In genomic region chr5:139575751-139576150, GRCh38 we compare ENCODE assay signal across 10 cellular contexts. TPM values are rescaled to one million over a fixed set of nuclear protein-coding genes. Genes with fewer than 3 reads are reported as not detected.
DNase-seq lines count a peak whose midpoint lies in the region; ATAC-seq and TF ChIP-seq lines count a peak whose summit lies in the region.
"Had no signal": no experiment of that assay in that cellular context is flagged by ENCODE, and none has a peak within 500 bp of the region (broad histone marks: within the 10 kb centered on the region; RNA-seq: fewer than 3 reads in every experiment).

No MANE protein-coding gene starts in this region.

- intact Hi-C loops in CD14-positive monocyte (cut with micrococcal nuclease) (no loop called here), mucosa of descending colon (cut with DNase I, micrococcal nuclease) (no loop called here), sigmoid colon (cut with DNase I) (no loop called here)
- intact Hi-C loops in activated T-helper 1 cell treated with anti-CD3 and anti-CD28 coated beads, Interleukin-12 subunit alpha, Interleukin-12 subunit beta, Interleukin-2, Interleukin-4 antibody, amounts not matched to agents 30 ng/mL and 10 ng/mL and 1 ng/mL, durations not matched to agents 14 hours and 24 hours and 36 hours (cut with micrococcal nuclease), result loop anchor here (1.0 to 5.0 kb wide), 8 partner anchors 12 to 171 kb away; partner anchors contain the start of gene DNAJC18

- no peak overlapping the region for H3K27ac ChIP-seq in sigmoid colon
- H3K27ac ChIP-seq: ovary had no signal

- H3K4me3 ChIP-seq in mucosa of descending colon (no peak overlapping the region), sigmoid colon (no peak overlapping the region)
- H3K4me3 ChIP-seq: heart left ventricle, ovary had no signal

- TF ChIP-seq EP300 in sigmoid colon (IDR thresholded peaks at IDR 0.05), result no peak

- H3K4me3 Mint-ChIP-seq in CD14-positive monocyte, result no peak overlapping the region
- peak overlapping the region; percentile 70 for H3K4me3 Mint-ChIP-seq in activated T-helper 1 cell treated with anti-CD3 and anti-CD28 coated beads, Interleukin-12 subunit alpha, Interleukin-12 subunit beta, Interleukin-2, Interleukin-4 antibody, amounts not matched to agents 30 ng/mL and 10 ng/mL and 1 ng/mL, durations not matched to agents 14 hours and 24 hours and 36 hours

- H3K27me3 ChIP-seq in sigmoid colon, result no peaks in the 10 kb centered on the region
- H3K27me3 ChIP-seq: heart left ventricle, ovary had no signal

- H3K27ac Mint-ChIP-seq in CD14-positive monocyte, result peak overlapping the region in 4 of 7 donors; percentile 28 to 82 (median 64)
- peak overlapping the region; percentile 87 for H3K27ac Mint-ChIP-seq in activated T-helper 1 cell treated with anti-CD3 and anti-CD28 coated beads, Interleukin-12 subunit alpha, Interleukin-12 subunit beta, Interleukin-2, Interleukin-4 antibody, amounts not matched to agents 30 ng/mL and 10 ng/mL and 1 ng/mL, durations not matched to agents 14 hours and 24 hours and 36 hours

- no peaks in the 10 kb centered on the region for H3K27me3 Mint-ChIP-seq in CD14-positive monocyte (ENCODE audit: low read depth in 3 of 3)
- no peaks in the 10 kb centered on the region for H3K27me3 Mint-ChIP-seq in activated T-helper 1 cell treated with anti-CD3 and anti-CD28 coated beads, Interleukin-12 subunit alpha, Interleukin-12 subunit beta, Interleukin-2, Interleukin-4 antibody, amounts not matched to agents 30 ng/mL and 10 ng/mL and 1 ng/mL, durations not matched to agents 14 hours and 24 hours and 36 hours (ENCODE audit: insufficient read depth)

- H3K36me3 ChIP-seq in mucosa of descending colon (ENCODE audit: low read depth) (no peaks in the 10 kb centered on the region), sigmoid colon (no peaks in the 10 kb centered on the region)
- H3K36me3 ChIP-seq: ovary had no signal

- peaks cover 8 to 19% of the 10 kb centered on the region in 2 donors for H3K36me3 Mint-ChIP-seq in CD14-positive monocyte
- peaks cover 10% of the 10 kb centered on the region for H3K36me3 Mint-ChIP-seq in activated T-helper 1 cell treated with anti-CD3 and anti-CD28 coated beads, Interleukin-12 subunit alpha, Interleukin-12 subunit beta, Interleukin-2, Interleukin-4 antibody, amounts not matched to agents 30 ng/mL and 10 ng/mL and 1 ng/mL, durations not matched to agents 14 hours and 24 hours and 36 hours (ENCODE audit: low read depth)

- TF ChIP-seq CTCF in CD14-positive monocyte (IDR thresholded peaks at IDR 0.05) (no peak), mucosa of descending colon (IDR thresholded peaks at IDR 0.05) (no peak), sigmoid colon (IDR thresholded peaks at IDR 0.05) (no peak)

- H3K9me3 Mint-ChIP-seq in CD14-positive monocyte, result no peaks in the 10 kb centered on the region
- H3K9me3 Mint-ChIP-seq in activated T-helper 1 cell treated with anti-CD3 and anti-CD28 coated beads, Interleukin-12 subunit alpha, Interleukin-12 subunit beta, Interleukin-2, Interleukin-4 antibody, amounts not matched to agents 30 ng/mL and 10 ng/mL and 1 ng/mL, durations not matched to agents 14 hours and 24 hours and 36 hours, result no peaks in the 10 kb centered on the region

- no peak for TF ChIP-seq POLR2A in sigmoid colon (IDR thresholded peaks at IDR 0.05)

- H3K4me1 ChIP-seq in mucosa of descending colon (ENCODE audit: low read depth), result peaks cover 28% of the 10 kb centered on the region
- H3K4me1 ChIP-seq in sigmoid colon, result peaks cover 0 to 74% (median 43%) of the 10 kb centered on the region in 4 donors

- peaks cover 43% of the 10 kb centered on the region for H3K4me1 Mint-ChIP-seq in CD14-positive monocyte
- peaks cover 60% of the 10 kb centered on the region for H3K4me1 Mint-ChIP-seq in activated T-helper 1 cell treated with anti-CD3 and anti-CD28 coated beads, Interleukin-12 subunit alpha, Interleukin-12 subunit beta, Interleukin-2, Interleukin-4 antibody, amounts not matched to agents 30 ng/mL and 10 ng/mL and 1 ng/mL, durations not matched to agents 14 hours and 24 hours and 36 hours (ENCODE audit: low read depth)

- H3K9me3 ChIP-seq in mucosa of descending colon (no peaks in the 10 kb centered on the region), sigmoid colon (no peaks in the 10 kb centered on the region)
- H3K9me3 ChIP-seq: heart left ventricle, ovary had no signal

- 72 to 81% methylated on average over 4 of the region's 4 CpGs for WGBS in sigmoid colon, 2 donors

- DNase-seq in CD14-positive monocyte (ENCODE audit: low spot score) (no peak), mucosa of descending colon (no peak), cerebellar nuclear complex (lab: John Stamatoyannopoulos, UW) (no peak), sigmoid colon (no peak), NCI-H2081 treated with DMSO at 0.1 percent for 48 hours (lab: John Stamatoyannopoulos, UW) (no peak)
- no peak for DNase-seq in activated T-helper 1 cell treated with anti-CD3 and anti-CD28 coated beads, Interleukin-12 subunit alpha, Interleukin-12 subunit beta, Interleukin-2, Interleukin-4 antibody, amounts not matched to agents 30 ng/mL and 10 ng/mL and 1 ng/mL, durations not matched to agents 14 hours and 24 hours and 36 hours (ENCODE audit: low spot score)
- DNase-seq: heart left ventricle, ovary had no signal

- ATAC-seq in HG02798 (IDR thresholded peaks at IDR 0.05; ENCODE audit: poor library complexity, unreplicated experiment) (peak; percentile 26), mucosa of descending colon (peak; percentile 25), HG02610 (IDR thresholded peaks at IDR 0.05; ENCODE audit: unreplicated experiment) (no peak)

RNA-seq across cellular contexts. Expression of gene UBE2D2, which starts 14.6 kb away (rescaled TPM):
- polyA plus RNA-seq in CD14-positive monocyte (100 to 1,000 TPM; 133 to 167 TPM), sigmoid colon (100 to 1,000 TPM; 113 to 177 (median 146) TPM)
- 251 and 265 TPM in 2 replicates for total RNA-seq in activated T-helper 1 cell treated with anti-CD3 and anti-CD28 coated beads, Interleukin-12 subunit alpha, Interleukin-12 subunit beta, Interleukin-2, Interleukin-4 antibody, amounts not matched to agents 30 ng/mL and 10 ng/mL and 1 ng/mL, durations not matched to agents 14 hours and 24 hours and 36 hours
- total RNA-seq in mucosa of descending colon (100 to 1,000 TPM; 139 to 145 (median 140) TPM), sigmoid colon (10 to 100 TPM; 61.5 to 93.0 (median 69.7) TPM)
